ENCODE assay signal across 31 cellular contexts in genomic region chr12:28766398-28766797, GRCh38.
DNase-seq lines count a peak whose midpoint lies in the region; ATAC-seq and TF ChIP-seq lines count a peak whose summit lies in the region.
"Had no signal": no experiment of that assay in that cellular context is flagged by ENCODE, and none has a peak within 500 bp of the region (broad histone marks: within the 10 kb centered on the region; RNA-seq: fewer than 3 reads in every experiment).

No MANE protein-coding gene starts in this region.

- ATAC-seq in SK-N-SH treated with all-trans-retinoic acid at 6 μM for 48 hours: no peak
- ATAC-seq: A549; CD8-positive, alpha-beta T cell had no signal

- H3K36me3 ChIP-seq in SK-N-SH (replicated peaks in 1 of 2; ENCODE audit: control insufficient read depth in 1 of 2, insufficient read depth in 2 of 2, low read length in 1 of 2): no peaks in the 10 kb centered on the region
- H3K36me3 ChIP-seq: BE2C; BLaER1; BLaER1 treated with 17β-estradiol and CSF1 and Interleukin-3, amounts not matched to agents 10 nM and 100 nM had no signal

- POLR2A ChIA-PET in SK-N-SH (lab: Yijun Ruan, JAX): no interaction called here

- intact Hi-C loops in head of caudate nucleus (cut with DNase I): no loop called here

- no peak for TF ChIP-seq RAD21 in SK-N-SH (IDR thresholded peaks at IDR 0.05; ENCODE audit: low read length)

- H3K4me2 ChIP-seq in SK-N-SH: no peak overlapping the region
- H3K4me2 ChIP-seq: A549; BLaER1; BLaER1 treated with 17β-estradiol and CSF1 and Interleukin-3, amounts not matched to agents 10 nM and 100 nM had no signal

- TF ChIP-seq CTCF in SK-N-SH (IDR thresholded peaks at IDR 0.05): no peak

- no peaks in the 10 kb centered on the region for H3F3A ChIP-seq in SK-N-SH (replicated peaks; ENCODE audit: insufficient read depth)

- TF ChIP-seq EP300 in SK-N-SH (IDR thresholded peaks at IDR 0.05; ENCODE audit: borderline replicate concordance in 1 of 2, low read depth in 1 of 2, low read length in 1 of 2): peak in 1 of 2 experiments; percentile 70; a peak in 2 of 4 replicates

- no peak overlapping the region for H3K9ac ChIP-seq in SK-N-SH
- H3K9ac ChIP-seq: BLaER1; BLaER1 treated with 17β-estradiol and CSF1 and Interleukin-3, amounts not matched to agents 10 nM and 100 nM had no signal

- CTCF ChIA-PET in SK-N-SH (lab: Yijun Ruan, JAX): interaction anchor here (0.8 to 1.1 kb wide), 3 partner anchors 9 to 23 kb away, joined by 3 read pairs; no protein-coding TSS in a partner anchor

- H4K20me1 ChIP-seq in SK-N-SH (ENCODE audit: insufficient read depth): no peaks in the 10 kb centered on the region
- H4K20me1 ChIP-seq: BLaER1; BLaER1 treated with 17β-estradiol and CSF1 and Interleukin-3, amounts not matched to agents 10 nM and 100 nM had no signal

- no peaks in the 10 kb centered on the region; a peak in 1 of 4 replicates for H3K4me1 ChIP-seq in SK-N-SH (ENCODE audit: control insufficient read depth in 1 of 2, insufficient read depth in 2 of 2, low read depth in 1 of 2, low read length in 1 of 2)
- H3K4me1 ChIP-seq: A549, BE2C, BLaER1, Caco-2 had no signal

- H2AFZ ChIP-seq in SK-N-SH (ENCODE audit: low read depth): no peak overlapping the region

- H3K79me2 ChIP-seq in SK-N-SH (ENCODE audit: insufficient read depth): no peaks in the 10 kb centered on the region

- H3K4me3 ChIP-seq in SK-N-SH (ENCODE audit: low read depth in 2 of 2, low read length in 1 of 2): no peak overlapping the region
- H3K4me3 ChIP-seq: A549; BLaER1; BLaER1 treated with 17β-estradiol and CSF1 and Interleukin-3, amounts not matched to agents 10 nM and 100 nM had no signal

- no peaks in the 10 kb centered on the region for H3K27me3 ChIP-seq in SK-N-SH (ENCODE audit: insufficient read depth)
- H3K27me3 ChIP-seq: BE2C; BLaER1; BLaER1 treated with 17β-estradiol and CSF1 and Interleukin-3, amounts not matched to agents 10 nM and 100 nM had no signal

- peak; percentile 85 for DNase-seq in DMS79 (lab: John Stamatoyannopoulos, UW)
- peak; percentile 93 for DNase-seq in DMS79 treated with DMSO at 0.1 percent for 48 hours (lab: John Stamatoyannopoulos, UW)
- peak; percentile 32 for DNase-seq in SK-N-SH
- DNase-seq in head of caudate nucleus: no peak
- no peak for DNase-seq in stimulated activated CD4-positive, alpha-beta T cell treated with anti-CD3 and anti-CD28 coated beads, Interleukin-4, amount 100 ng/mL, for 4 hours
- DNase-seq in midbrain (lab: John Stamatoyannopoulos, UW): no peak
- DNase-seq in NOMO-1 (lab: John Stamatoyannopoulos, UW; ENCODE audit: unreplicated experiment in 2 of 2): no peak
- DNase-seq: 8988T; ACHN; AML-193; BE2C; C1 segment of cervical spinal cord; Caco-2; Calu3; CD4-positive, alpha-beta memory T cell; CD4-positive, alpha-beta T cell; CD4-positive, CD25-positive, alpha-beta regulatory T cell; CD8-positive, alpha-beta memory T cell; CD8-positive, alpha-beta T cell; COR-L47; DMS 273 treated with DMSO at 0.1 percent for 48 hours; DMS153; DMS53; DND-41; EL had no signal

- H3K27ac ChIP-seq in SK-N-SH (ENCODE audit: low read depth in 2 of 2, low read length in 1 of 2): peak overlapping the region in 1 of 2 experiments; percentile 47; a peak in 2 of 4 replicates
- H3K27ac ChIP-seq: 22Rv1; A549; BLaER1; BLaER1 treated with 17β-estradiol and CSF1 and Interleukin-3, amounts not matched to agents 10 nM and 100 nM; C4-2B had no signal

- no peaks in the 10 kb centered on the region for H3K9me2 ChIP-seq in SK-N-SH

- WGBS in SK-N-SH (ENCODE audit: low lambda C conversion rate): 59% methylated on average over 1 of the region's 1 CpG

- no peaks in the 10 kb centered on the region for H3K9me3 ChIP-seq in SK-N-SH
- H3K9me3 ChIP-seq: A549; BE2C; BLaER1; BLaER1 treated with 17β-estradiol and CSF1 and Interleukin-3, amounts not matched to agents 10 nM and 100 nM; Caco-2 had no signal

TF ChIP-seq in SK-N-SH, 30 proteins besides CTCF, POLR2A, EP300 and RAD21:
- no peak for TF ChIP-seq RCOR1 (IDR thresholded peaks at IDR 0.05; ENCODE audit: low read length)
- TF ChIP-seq GATA2 (CRISPR knock-in tag; IDR thresholded peaks at IDR 0.05): peak; percentile 58; the same call in 1 of the 2 replicates
TF ChIP-seq in SK-N-SH: peak in this region for 1.

TF ChIP-seq in SK-N-SH treated with all-trans-retinoic acid at 6 μM for 48 hours, 23 proteins besides CTCF, POLR2A, EP300 and RAD21 (continues in another document):
- TF ChIP-seq RARB (CRISPR knock-in tag; IDR thresholded peaks at IDR 0.05) (no peak), TOX (CRISPR knock-in tag; IDR thresholded peaks at IDR 0.05; ENCODE audit: borderline replicate concordance) (no peak), CSDC2 (CRISPR knock-in tag; IDR thresholded peaks at IDR 0.05) (no peak), ISL1 (CRISPR knock-in tag; IDR thresholded peaks at IDR 0.05) (0 out of 2 replicates have a peak, but pooled peaks have one; percentile 9), GLIS3 (CRISPR knock-in tag; IDR thresholded peaks at IDR 0.05) (no peak), ZNF8 (CRISPR knock-in tag; IDR thresholded peaks at IDR 0.05) (no peak), POU6F1 (CRISPR knock-in tag; IDR thresholded peaks at IDR 0.05; ENCODE audit: borderline replicate concordance, low read depth) (no peak), ZNF565 (CRISPR knock-in tag; conservative IDR thresholded peaks at IDR 0.05; ENCODE audit: low read depth) (no peak), ZFP3 (CRISPR knock-in tag; IDR thresholded peaks at IDR 0.05) (no peak), ZC3H10 (CRISPR knock-in tag; IDR thresholded peaks at IDR 0.05) (no peak), PPARA (CRISPR knock-in tag; IDR thresholded peaks at IDR 0.05; ENCODE audit: borderline replicate concordance) (no peak), CREB5 (CRISPR knock-in tag; IDR thresholded peaks at IDR 0.05; ENCODE audit: low read depth) (no peak), TCF4 (CRISPR knock-in tag; IDR thresholded peaks at IDR 0.05; ENCODE audit: borderline replicate concordance) (peak; percentile 53; the same call in 1 of the 2 replicates), ZFP30 (CRISPR knock-in tag; IDR thresholded peaks at IDR 0.05) (no peak)
- TF ChIP-seq, protein P1, sequence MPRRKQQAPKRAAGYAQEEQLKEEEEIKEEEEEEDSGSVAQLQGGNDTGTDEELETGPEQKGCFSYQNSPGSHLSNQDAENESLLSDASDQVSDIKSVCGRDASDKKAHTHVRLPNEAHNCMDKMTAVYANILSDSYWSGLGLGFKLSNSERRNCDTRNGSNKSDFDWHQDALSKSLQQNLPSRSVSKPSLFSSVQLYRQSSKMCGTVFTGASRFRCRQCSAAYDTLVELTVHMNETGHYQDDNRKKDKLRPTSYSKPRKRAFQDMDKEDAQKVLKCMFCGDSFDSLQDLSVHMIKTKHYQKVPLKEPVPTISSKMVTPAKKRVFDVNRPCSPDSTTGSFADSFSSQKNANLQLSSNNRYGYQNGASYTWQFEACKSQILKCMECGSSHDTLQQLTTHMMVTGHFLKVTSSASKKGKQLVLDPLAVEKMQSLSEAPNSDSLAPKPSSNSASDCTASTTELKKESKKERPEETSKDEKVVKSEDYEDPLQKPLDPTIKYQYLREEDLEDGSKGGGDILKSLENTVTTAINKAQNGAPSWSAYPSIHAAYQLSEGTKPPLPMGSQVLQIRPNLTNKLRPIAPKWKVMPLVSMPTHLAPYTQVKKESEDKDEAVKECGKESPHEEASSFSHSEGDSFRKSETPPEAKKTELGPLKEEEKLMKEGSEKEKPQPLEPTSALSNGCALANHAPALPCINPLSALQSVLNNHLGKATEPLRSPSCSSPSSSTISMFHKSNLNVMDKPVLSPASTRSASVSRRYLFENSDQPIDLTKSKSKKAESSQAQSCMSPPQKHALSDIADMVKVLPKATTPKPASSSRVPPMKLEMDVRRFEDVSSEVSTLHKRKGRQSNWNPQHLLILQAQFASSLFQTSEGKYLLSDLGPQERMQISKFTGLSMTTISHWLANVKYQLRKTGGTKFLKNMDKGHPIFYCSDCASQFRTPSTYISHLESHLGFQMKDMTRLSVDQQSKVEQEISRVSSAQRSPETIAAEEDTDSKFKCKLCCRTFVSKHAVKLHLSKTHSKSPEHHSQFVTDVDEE (CRISPR knock-in tag; IDR thresholded peaks at IDR 0.05): no peak
- TF ChIP-seq, protein P2, sequence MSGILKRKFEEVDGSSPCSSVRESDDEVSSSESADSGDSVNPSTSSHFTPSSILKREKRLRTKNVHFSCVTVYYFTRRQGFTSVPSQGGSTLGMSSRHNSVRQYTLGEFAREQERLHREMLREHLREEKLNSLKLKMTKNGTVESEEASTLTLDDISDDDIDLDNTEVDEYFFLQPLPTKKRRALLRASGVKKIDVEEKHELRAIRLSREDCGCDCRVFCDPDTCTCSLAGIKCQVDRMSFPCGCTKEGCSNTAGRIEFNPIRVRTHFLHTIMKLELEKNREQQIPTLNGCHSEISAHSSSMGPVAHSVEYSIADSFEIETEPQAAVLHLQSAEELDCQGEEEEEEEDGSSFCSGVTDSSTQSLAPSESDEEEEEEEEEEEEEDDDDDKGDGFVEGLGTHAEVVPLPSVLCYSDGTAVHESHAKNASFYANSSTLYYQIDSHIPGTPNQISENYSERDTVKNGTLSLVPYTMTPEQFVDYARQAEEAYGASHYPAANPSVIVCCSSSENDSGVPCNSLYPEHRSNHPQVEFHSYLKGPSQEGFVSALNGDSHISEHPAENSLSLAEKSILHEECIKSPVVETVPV (CRISPR knock-in tag; IDR thresholded peaks at IDR 0.05): no peak

Comparison
In these comparisons a context has a peak if more than half of its experiments do, and no peak if none do; other contexts are left out.
1. DNase-seq: peak in DMS79 (single experiment), DMS79 treated with DMSO at 0.1 percent for 48 hours (single experiment) and SK-N-SH (single experiment); none in head of caudate nucleus (0 of 42), stimulated activated CD4-positive, alpha-beta T cell treated with anti-CD3 and anti-CD28 coated beads, Interleukin-4, amount 100 ng/mL, for 4 hours (0 of 2), midbrain (single experiment) and NOMO-1 (0 of 2).